In genomic region chr1:34784751-34785221, GRCh38 we compare ENCODE assay signal across 18 cellular contexts. TPM values are rescaled to one million over a fixed set of nuclear protein-coding genes. Genes with fewer than 3 reads are reported as not detected.
"Had no signal": no experiment of that assay in that cellular context is flagged by ENCODE, and none has a peak within 500 bp of the region (broad histone marks: within the 10 kb centered on the region; RNA-seq: fewer than 3 reads in every experiment).

No MANE protein-coding gene starts in this region.

- H3K4me3 ChIP-seq: esophagus muscularis mucosa, psoas muscle, upper lobe of left lung had no signal

- H3K27ac ChIP-seq: esophagus muscularis mucosa, psoas muscle, upper lobe of left lung had no signal

- ATAC-seq: activated T-cell treated with anti-CD3 and anti-CD28 coated beads, Interleukin-2, amount 50 U/mL, for 72 hours; left colon; natural killer cell treated with Interleukin-12 subunit alpha and Interleukin-12 subunit beta and Interleukin-15 and Interleukin-18, amount 100 ng/mL, for 72 hours; psoas muscle; sciatic nerve had no signal

- DNase-seq: activated CD4-positive, alpha-beta T cell treated with anti-CD3 and anti-CD28 coated beads for 1 hour; activated CD4-positive, alpha-beta T cell treated with anti-CD3 and anti-CD28 coated beads, Interleukin-2, amount 50 U/mL, for 48 hours; activated gamma-delta T cell treated with Interleukin-2 at 50 U/mL for 16 hours; activated naive CD8-positive, alpha-beta T cell treated with anti-CD3 and anti-CD28 coated beads for 36 hours; activated T-cell treated with anti-CD3 and anti-CD28 coated beads, Interleukin-2, amount 50 U/mL, for 72 hours; foreskin fibroblast; glutamatergic neuron; immature natural killer cell; left colon; occipital lobe; psoas muscle; stimulated activated naive CD4-positive, alpha-beta T cell treated with Interleukin-2 at 50 U/mL for 16 hours had no signal

RNA-seq across cellular contexts. Expression of gene GJB3, which starts 3.8 kb away (rescaled TPM):
- total RNA-seq: activated naive CD8-positive, alpha-beta T cell treated with anti-CD3 and anti-CD28 coated beads for 36 hours; activated T-cell treated with anti-CD3 and anti-CD28 coated beads, Interleukin-2, amount 50 U/mL, for 72 hours; cerebellum; esophagus muscularis mucosa; natural killer cell treated with Interleukin-12 subunit alpha and Interleukin-12 subunit beta and Interleukin-15 and Interleukin-18, amount 100 ng/mL, for 72 hours; occipital lobe; psoas muscle had no signal
- polyA plus RNA-seq: immature natural killer cell had no signal

RNA-seq across cellular contexts. Expression of gene GJA4, which starts 8.0 kb away (rescaled TPM):
- total RNA-seq: activated naive CD8-positive, alpha-beta T cell treated with anti-CD3 and anti-CD28 coated beads for 36 hours had no signal
- polyA plus RNA-seq: immature natural killer cell had no signal

RNA-seq across cellular contexts. Expression of gene GJB4, which starts 25.2 kb away (rescaled TPM):
- total RNA-seq: activated naive CD8-positive, alpha-beta T cell treated with anti-CD3 and anti-CD28 coated beads for 36 hours; activated T-cell treated with anti-CD3 and anti-CD28 coated beads, Interleukin-2, amount 50 U/mL, for 72 hours; cerebellum; dermis microvascular lymphatic vessel endothelial cell; esophagus muscularis mucosa; natural killer cell treated with Interleukin-12 subunit alpha and Interleukin-12 subunit beta and Interleukin-15 and Interleukin-18, amount 100 ng/mL, for 72 hours; occipital lobe; psoas muscle; sciatic nerve; upper lobe of left lung had no signal
- polyA plus RNA-seq: immature natural killer cell, psoas muscle had no signal

RNA-seq across cellular contexts. Expression of gene GJB5, which starts 29.9 kb away (rescaled TPM):
- total RNA-seq: activated naive CD8-positive, alpha-beta T cell treated with anti-CD3 and anti-CD28 coated beads for 36 hours; activated T-cell treated with anti-CD3 and anti-CD28 coated beads, Interleukin-2, amount 50 U/mL, for 72 hours; cerebellum; dermis microvascular lymphatic vessel endothelial cell; esophagus muscularis mucosa; left colon; natural killer cell treated with Interleukin-12 subunit alpha and Interleukin-12 subunit beta and Interleukin-15 and Interleukin-18, amount 100 ng/mL, for 72 hours; occipital lobe; psoas muscle had no signal
- polyA plus RNA-seq: immature natural killer cell had no signal
